In the genomic region with DNA sequence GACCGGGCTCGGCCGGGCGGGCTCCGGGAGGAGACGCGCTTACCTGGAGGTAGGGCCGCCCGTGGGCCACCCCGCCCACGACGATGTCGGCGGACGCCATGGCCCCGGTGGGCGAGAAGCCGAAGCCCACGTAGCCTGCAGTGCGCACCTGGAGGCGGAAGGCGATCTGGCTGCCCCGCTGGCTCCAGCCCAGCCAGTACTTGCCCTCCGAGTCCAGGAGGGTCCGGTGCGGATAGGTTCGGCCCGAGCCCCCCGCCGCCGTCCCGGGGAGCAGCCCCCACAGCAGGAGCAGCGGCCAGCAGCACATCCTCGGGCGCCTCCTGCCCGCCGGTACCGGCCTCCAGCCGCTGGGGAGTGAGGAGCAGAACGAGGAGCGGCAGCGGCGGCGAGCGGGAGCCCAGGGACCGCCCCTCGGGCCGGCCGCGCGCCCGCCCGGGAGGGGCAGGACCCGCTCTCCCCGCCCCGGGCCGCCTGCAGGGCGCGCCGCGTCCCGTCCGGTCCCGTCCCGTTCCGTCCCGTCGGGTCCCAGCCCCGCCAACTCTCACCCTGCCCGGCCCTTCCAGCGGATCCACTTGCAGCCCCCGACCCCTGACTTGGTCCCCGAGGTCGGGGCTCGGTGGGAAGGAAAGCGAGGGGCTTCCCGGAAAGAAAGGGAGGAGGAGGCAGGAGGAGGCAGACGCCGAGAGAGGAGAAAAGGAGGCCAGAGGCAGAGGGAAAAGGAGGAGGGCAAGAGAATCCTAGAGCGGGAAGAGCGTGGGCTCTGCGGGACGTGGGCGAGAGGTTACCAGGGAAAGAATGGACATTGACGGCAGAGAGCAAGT, we compare ENCODE assay signal across 1 cellular context.
TF ChIP-seq lines count a peak whose summit lies in the region.

A gene (minus strand): TSS at position 356 of the 821 bp plus-strand sequence. CDS start 49 bp downstream, at position 307.

TF ChIP-seq in HepG2, 621 proteins besides CTCF, POLR2A, EP300 and RAD21 (continues in another document):
- TF ChIP-seq TP53 (CRISPR knock-in tag; conservative IDR thresholded peaks at IDR 0.05) (no peak), CBX2 (IDR thresholded peaks at IDR 0.05; ENCODE audit: low read depth, low read length) (no peak), CBX2 (CRISPR knock-in tag; IDR thresholded peaks at IDR 0.05; ENCODE audit: low read depth) (peak; percentile 86; the same call in 1 of the 2 replicates), ESRRA (CRISPR knock-in tag; IDR thresholded peaks at IDR 0.05; ENCODE audit: low read depth) (no peak), SP2 (CRISPR knock-in tag; IDR thresholded peaks at IDR 0.05) (no peak), ZNF326 (CRISPR knock-in tag; IDR thresholded peaks at IDR 0.05; ENCODE audit: borderline replicate concordance) (no peak), ATF7-NPFF (CRISPR knock-in tag; IDR thresholded peaks at IDR 0.05; ENCODE audit: low read depth) (0 out of 2 replicates have a peak, but pooled peaks have one; percentile 58), MEIS1 (CRISPR knock-in tag; IDR thresholded peaks at IDR 0.05; ENCODE audit: borderline replicate concordance) (0 out of 2 replicates have a peak, but pooled peaks have one; percentile 40), SATB2 (CRISPR knock-in tag; IDR thresholded peaks at IDR 0.05) (no peak), CBX1 (IDR thresholded peaks at IDR 0.05; ENCODE audit: low read depth) (no peak), RBFOX2 (IDR thresholded peaks at IDR 0.05; ENCODE audit: low read depth, low read length) (no peak), PHF8 (CRISPR knock-in tag; IDR thresholded peaks at IDR 0.05) (peak; percentile 25; the same call in 1 of the 2 replicates), DNMT1 (CRISPR knock-in tag; IDR thresholded peaks at IDR 0.05) (peak; percentile 66; the same call in 1 of the 2 replicates), ZNF468 (CRISPR knock-in tag; IDR thresholded peaks at IDR 0.05) (no peak), IRX3 (CRISPR knock-in tag; IDR thresholded peaks at IDR 0.05; ENCODE audit: borderline replicate concordance, low read depth) (no peak), DNMT3B (CRISPR knock-in tag; conservative IDR thresholded peaks at IDR 0.05) (no peak), ZNF619 (CRISPR knock-in tag; IDR thresholded peaks at IDR 0.05) (0 out of 2 replicates have a peak, but pooled peaks have one; percentile 50), POLR2AphosphoS2 (IDR thresholded peaks at IDR 0.05; ENCODE audit: low read depth, low read length) (no peak), DR1 (CRISPR knock-in tag; IDR thresholded peaks at IDR 0.05) (no peak), FOXC1 (CRISPR knock-in tag; IDR thresholded peaks at IDR 0.05; ENCODE audit: borderline replicate concordance) (no peak), ATF1 (CRISPR knock-in tag; IDR thresholded peaks at IDR 0.05) (no peak), KDM5B (CRISPR knock-in tag; IDR thresholded peaks at IDR 0.05; ENCODE audit: borderline replicate concordance) (0 out of 2 replicates have a peak, but pooled peaks have one; percentile 37), ZNF234 (CRISPR knock-in tag; conservative IDR thresholded peaks at IDR 0.05) (no peak), ZNF761 (CRISPR knock-in tag; conservative IDR thresholded peaks at IDR 0.05) (no peak), ZNF331 (CRISPR knock-in tag; IDR thresholded peaks at IDR 0.05) (no peak), ZNF891 (CRISPR knock-in tag; IDR thresholded peaks at IDR 0.05) (peak; percentile 37; the same call in 1 of the 2 replicates), MED1 (CRISPR knock-in tag; IDR thresholded peaks at IDR 0.05) (no peak), GABPB1 (CRISPR knock-in tag; IDR thresholded peaks at IDR 0.05) (peak; percentile 37; the same call in 1 of the 2 replicates), CCAR2 (optimal IDR thresholded peaks at IDR 0.05; ENCODE audit: low read depth, low read length) (no peak), EEA1 (CRISPR knock-in tag; IDR thresholded peaks at IDR 0.05; ENCODE audit: borderline replicate concordance) (0 out of 2 replicates have a peak, but pooled peaks have one; percentile 49)
- TF ChIP-seq, protein P1, sequence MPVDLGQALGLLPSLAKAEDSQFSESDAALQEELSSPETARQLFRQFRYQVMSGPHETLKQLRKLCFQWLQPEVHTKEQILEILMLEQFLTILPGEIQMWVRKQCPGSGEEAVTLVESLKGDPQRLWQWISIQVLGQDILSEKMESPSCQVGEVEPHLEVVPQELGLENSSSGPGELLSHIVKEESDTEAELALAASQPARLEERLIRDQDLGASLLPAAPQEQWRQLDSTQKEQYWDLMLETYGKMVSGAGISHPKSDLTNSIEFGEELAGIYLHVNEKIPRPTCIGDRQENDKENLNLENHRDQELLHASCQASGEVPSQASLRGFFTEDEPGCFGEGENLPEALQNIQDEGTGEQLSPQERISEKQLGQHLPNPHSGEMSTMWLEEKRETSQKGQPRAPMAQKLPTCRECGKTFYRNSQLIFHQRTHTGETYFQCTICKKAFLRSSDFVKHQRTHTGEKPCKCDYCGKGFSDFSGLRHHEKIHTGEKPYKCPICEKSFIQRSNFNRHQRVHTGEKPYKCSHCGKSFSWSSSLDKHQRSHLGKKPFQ (CRISPR knock-in tag; IDR thresholded peaks at IDR 0.05; ENCODE audit: insufficient replicate concordance), result no peak
- TF ChIP-seq, protein P2, sequence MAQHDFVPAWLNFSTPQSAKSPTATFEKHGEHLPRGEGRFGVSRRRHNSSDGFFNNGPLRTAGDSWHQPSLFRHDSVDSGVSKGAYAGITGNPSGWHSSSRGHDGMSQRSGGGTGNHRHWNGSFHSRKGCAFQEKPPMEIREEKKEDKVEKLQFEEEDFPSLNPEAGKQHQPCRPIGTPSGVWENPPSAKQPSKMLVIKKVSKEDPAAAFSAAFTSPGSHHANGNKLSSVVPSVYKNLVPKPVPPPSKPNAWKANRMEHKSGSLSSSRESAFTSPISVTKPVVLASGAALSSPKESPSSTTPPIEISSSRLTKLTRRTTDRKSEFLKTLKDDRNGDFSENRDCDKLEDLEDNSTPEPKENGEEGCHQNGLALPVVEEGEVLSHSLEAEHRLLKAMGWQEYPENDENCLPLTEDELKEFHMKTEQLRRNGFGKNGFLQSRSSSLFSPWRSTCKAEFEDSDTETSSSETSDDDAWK (CRISPR knock-in tag; IDR thresholded peaks at IDR 0.05), result no peak
- TF ChIP-seq, protein P3, sequence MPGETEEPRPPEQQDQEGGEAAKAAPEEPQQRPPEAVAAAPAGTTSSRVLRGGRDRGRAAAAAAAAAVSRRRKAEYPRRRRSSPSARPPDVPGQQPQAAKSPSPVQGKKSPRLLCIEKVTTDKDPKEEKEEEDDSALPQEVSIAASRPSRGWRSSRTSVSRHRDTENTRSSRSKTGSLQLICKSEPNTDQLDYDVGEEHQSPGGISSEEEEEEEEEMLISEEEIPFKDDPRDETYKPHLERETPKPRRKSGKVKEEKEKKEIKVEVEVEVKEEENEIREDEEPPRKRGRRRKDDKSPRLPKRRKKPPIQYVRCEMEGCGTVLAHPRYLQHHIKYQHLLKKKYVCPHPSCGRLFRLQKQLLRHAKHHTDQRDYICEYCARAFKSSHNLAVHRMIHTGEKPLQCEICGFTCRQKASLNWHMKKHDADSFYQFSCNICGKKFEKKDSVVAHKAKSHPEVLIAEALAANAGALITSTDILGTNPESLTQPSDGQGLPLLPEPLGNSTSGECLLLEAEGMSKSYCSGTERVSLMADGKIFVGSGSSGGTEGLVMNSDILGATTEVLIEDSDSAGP (CRISPR knock-in tag; IDR thresholded peaks at IDR 0.05; ENCODE audit: borderline replicate concordance), result peak; percentile 41; the same call in 1 of the 2 replicates
- TF ChIP-seq, protein P4, sequence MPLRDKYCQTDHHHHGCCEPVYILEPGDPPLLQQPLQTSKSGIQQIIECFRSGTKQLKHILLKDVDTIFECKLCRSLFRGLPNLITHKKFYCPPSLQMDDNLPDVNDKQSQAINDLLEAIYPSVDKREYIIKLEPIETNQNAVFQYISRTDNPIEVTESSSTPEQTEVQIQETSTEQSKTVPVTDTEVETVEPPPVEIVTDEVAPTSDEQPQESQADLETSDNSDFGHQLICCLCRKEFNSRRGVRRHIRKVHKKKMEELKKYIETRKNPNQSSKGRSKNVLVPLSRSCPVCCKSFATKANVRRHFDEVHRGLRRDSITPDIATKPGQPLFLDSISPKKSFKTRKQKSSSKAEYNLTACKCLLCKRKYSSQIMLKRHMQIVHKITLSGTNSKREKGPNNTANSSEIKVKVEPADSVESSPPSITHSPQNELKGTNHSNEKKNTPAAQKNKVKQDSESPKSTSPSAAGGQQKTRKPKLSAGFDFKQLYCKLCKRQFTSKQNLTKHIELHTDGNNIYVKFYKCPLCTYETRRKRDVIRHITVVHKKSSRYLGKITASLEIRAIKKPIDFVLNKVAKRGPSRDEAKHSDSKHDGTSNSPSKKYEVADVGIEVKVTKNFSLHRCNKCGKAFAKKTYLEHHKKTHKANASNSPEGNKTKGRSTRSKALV (CRISPR knock-in tag; IDR thresholded peaks at IDR 0.05), result 0 out of 2 replicates have a peak, but pooled peaks have one; percentile 36
- TF ChIP-seq, protein P5, sequence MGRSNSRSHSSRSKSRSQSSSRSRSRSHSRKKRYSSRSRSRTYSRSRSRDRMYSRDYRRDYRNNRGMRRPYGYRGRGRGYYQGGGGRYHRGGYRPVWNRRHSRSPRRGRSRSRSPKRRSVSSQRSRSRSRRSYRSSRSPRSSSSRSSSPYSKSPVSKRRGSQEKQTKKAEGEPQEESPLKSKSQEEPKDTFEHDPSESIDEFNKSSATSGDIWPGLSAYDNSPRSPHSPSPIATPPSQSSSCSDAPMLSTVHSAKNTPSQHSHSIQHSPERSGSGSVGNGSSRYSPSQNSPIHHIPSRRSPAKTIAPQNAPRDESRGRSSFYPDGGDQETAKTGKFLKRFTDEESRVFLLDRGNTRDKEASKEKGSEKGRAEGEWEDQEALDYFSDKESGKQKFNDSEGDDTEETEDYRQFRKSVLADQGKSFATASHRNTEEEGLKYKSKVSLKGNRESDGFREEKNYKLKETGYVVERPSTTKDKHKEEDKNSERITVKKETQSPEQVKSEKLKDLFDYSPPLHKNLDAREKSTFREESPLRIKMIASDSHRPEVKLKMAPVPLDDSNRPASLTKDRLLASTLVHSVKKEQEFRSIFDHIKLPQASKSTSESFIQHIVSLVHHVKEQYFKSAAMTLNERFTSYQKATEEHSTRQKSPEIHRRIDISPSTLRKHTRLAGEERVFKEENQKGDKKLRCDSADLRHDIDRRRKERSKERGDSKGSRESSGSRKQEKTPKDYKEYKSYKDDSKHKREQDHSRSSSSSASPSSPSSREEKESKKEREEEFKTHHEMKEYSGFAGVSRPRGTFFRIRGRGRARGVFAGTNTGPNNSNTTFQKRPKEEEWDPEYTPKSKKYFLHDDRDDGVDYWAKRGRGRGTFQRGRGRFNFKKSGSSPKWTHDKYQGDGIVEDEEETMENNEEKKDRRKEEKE (IDR thresholded peaks at IDR 0.05), result no peak
- TF ChIP-seq, protein P6, sequence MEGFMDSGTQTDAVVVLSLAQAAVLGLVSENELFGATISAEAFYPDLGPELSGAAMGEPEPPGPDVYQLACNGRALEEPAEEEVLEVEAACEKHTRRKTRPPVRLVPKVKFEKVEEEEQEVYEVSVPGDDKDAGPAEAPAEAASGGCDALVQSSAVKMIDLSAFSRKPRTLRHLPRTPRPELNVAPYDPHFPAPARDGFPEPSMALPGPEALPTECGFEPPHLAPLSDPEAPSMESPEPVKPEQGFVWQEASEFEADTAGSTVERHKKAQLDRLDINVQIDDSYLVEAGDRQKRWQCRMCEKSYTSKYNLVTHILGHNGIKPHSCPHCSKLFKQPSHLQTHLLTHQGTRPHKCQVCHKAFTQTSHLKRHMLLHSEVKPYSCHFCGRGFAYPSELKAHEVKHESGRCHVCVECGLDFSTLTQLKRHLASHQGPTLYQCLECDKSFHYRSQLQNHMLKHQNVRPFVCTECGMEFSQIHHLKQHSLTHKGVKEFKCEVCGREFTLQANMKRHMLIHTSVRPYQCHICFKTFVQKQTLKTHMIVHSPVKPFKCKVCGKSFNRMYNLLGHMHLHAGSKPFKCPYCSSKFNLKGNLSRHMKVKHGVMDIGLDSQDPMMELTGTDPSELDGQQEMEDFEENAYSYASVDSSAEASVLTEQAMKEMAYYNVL (CRISPR knock-in tag; IDR thresholded peaks at IDR 0.05; ENCODE audit: borderline replicate concordance), result no peak; the same call in 1 of the 2 replicates
- TF ChIP-seq, protein P7, sequence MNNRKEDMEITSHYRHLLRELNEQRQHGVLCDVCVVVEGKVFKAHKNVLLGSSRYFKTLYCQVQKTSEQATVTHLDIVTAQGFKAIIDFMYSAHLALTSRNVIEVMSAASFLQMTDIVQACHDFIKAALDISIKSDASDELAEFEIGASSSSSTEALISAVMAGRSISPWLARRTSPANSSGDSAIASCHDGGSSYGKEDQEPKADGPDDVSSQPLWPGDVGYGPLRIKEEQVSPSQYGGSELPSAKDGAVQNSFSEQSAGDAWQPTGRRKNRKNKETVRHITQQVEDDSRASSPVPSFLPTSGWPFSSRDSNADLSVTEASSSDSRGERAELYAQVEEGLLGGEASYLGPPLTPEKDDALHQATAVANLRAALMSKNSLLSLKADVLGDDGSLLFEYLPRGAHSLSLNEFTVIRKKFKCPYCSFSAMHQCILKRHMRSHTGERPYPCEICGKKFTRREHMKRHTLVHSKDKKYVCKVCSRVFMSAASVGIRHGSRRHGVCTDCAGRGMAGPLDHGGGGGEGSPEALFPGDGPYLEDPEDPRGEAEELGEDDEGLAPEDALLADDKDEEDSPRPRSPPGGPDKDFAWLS (CRISPR knock-in tag; IDR thresholded peaks at IDR 0.05; ENCODE audit: borderline replicate concordance), result no peak
- TF ChIP-seq, protein P8, sequence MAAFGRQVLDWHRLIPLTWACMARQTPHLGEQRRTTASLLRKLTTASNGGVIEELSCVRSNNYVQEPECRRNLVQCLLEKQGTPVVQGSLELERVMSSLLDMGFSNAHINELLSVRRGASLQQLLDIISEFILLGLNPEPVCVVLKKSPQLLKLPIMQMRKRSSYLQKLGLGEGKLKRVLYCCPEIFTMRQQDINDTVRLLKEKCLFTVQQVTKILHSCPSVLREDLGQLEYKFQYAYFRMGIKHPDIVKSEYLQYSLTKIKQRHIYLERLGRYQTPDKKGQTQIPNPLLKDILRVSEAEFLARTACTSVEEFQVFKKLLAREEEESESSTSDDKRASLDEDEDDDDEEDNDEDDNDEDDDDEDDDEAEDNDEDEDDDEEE (CRISPR knock-in tag; IDR thresholded peaks at IDR 0.05), result 0 out of 2 replicates have a peak, but pooled peaks have one; percentile 8
- TF ChIP-seq, protein P9, sequence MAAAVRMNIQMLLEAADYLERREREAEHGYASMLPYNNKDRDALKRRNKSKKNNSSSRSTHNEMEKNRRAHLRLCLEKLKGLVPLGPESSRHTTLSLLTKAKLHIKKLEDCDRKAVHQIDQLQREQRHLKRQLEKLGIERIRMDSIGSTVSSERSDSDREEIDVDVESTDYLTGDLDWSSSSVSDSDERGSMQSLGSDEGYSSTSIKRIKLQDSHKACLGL (CRISPR knock-in tag; IDR thresholded peaks at IDR 0.05), result 0 out of 2 replicates have a peak, but pooled peaks have one; percentile 35
- TF ChIP-seq, protein P10, sequence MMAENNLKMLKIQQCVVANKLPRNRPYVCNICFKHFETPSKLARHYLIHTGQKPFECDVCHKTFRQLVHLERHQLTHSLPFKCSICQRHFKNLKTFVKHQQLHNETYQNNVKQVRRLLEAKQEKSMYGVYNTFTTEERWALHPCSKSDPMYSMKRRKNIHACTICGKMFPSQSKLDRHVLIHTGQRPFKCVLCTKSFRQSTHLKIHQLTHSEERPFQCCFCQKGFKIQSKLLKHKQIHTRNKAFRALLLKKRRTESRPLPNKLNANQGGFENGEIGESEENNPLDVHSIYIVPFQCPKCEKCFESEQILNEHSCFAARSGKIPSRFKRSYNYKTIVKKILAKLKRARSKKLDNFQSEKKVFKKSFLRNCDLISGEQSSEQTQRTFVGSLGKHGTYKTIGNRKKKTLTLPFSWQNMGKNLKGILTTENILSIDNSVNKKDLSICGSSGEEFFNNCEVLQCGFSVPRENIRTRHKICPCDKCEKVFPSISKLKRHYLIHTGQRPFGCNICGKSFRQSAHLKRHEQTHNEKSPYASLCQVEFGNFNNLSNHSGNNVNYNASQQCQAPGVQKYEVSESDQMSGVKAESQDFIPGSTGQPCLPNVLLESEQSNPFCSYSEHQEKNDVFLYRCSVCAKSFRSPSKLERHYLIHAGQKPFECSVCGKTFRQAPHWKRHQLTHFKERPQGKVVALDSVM (CRISPR knock-in tag; IDR thresholded peaks at IDR 0.05), result peak; percentile 67; the same call in 1 of the 2 replicates
